In genomic region chr10:44973323-44974081, GRCh38 we compare ENCODE assay signal across 2 cellular contexts.
TF ChIP-seq lines count a peak whose summit lies in the region.

No MANE protein-coding gene starts in this region.

TF ChIP-seq in IMR-90, 13 proteins besides CTCF, POLR2A, EP300 and RAD21:
- TF ChIP-seq CHD1 (IDR thresholded peaks at IDR 0.05; ENCODE audit: low read depth, low read length): no peak
- TF ChIP-seq RCOR1 (IDR thresholded peaks at IDR 0.05; ENCODE audit: insufficient replicate concordance, low read length): no peak
- no peak for TF ChIP-seq FOS (IDR thresholded peaks at IDR 0.05; ENCODE audit: low read depth, low read length)
- no peak for TF ChIP-seq CEBPB (IDR thresholded peaks at IDR 0.05; ENCODE audit: low read depth, low read length)
- TF ChIP-seq MAFK (IDR thresholded peaks at IDR 0.05; ENCODE audit: low read depth, low read length): no peak
- no peak for TF ChIP-seq NFE2L2 (IDR thresholded peaks at IDR 0.05; ENCODE audit: low read depth, low read length)
- TF ChIP-seq ELK1 (IDR thresholded peaks at IDR 0.05; ENCODE audit: borderline replicate concordance, low read depth, low read length): no peak
- no peak for TF ChIP-seq RFX5 (IDR thresholded peaks at IDR 0.05; ENCODE audit: low read depth, low read length)

TF ChIP-seq in endothelial cell of umbilical vein, 7 proteins besides CTCF, POLR2A, EP300 and RAD21:
- no peak for TF ChIP-seq JUN (IDR thresholded peaks at IDR 0.05; ENCODE audit: borderline replicate concordance, insufficient read depth, insufficient read length, low read depth)
- no peak for TF ChIP-seq MAX (IDR thresholded peaks at IDR 0.05; ENCODE audit: insufficient read depth, insufficient read length)
- no peak for TF ChIP-seq POLR2AphosphoS5 (IDR thresholded peaks at IDR 0.05; ENCODE audit: insufficient read depth, low read depth, low read length)
- no peak for TF ChIP-seq FOS (IDR thresholded peaks at IDR 0.05; ENCODE audit: borderline replicate concordance, insufficient read depth, low read length)
- TF ChIP-seq EZH2 (IDR thresholded peaks at IDR 0.05; ENCODE audit: borderline replicate concordance, low read depth, low read length, severe bottlenecking): no peak
- TF ChIP-seq MYC (IDR thresholded peaks at IDR 0.05; ENCODE audit: low read depth, low read length): no peak
- TF ChIP-seq GATA2 (IDR thresholded peaks at IDR 0.05; ENCODE audit: insufficient read depth, insufficient read length, low read depth, low read length): no peak
